15 cellular contexts compared by ENCODE assay signal in the genomic region with DNA sequence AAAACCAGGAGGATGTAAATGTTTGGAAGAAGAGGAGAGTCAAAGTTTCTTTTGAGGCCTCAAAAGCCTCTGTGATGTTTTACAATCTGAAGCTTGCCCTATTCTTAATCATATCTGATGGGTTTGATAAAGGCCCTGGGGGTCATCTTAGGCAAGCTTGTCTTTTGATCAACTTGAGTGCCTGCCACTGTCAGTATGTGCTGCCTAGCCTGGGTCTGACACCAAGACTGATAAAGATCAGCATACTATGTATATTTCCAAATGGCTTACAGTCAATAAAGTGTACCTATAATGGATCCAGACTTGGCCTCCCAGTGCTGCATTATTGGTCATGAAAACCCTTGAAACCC. TPM values are rescaled to one million over a fixed set of nuclear protein-coding genes. Genes with fewer than 3 reads are reported as not detected.
DNase-seq lines count a peak whose midpoint lies in the region; ATAC-seq and TF ChIP-seq lines count a peak whose summit lies in the region.
"Had no signal": no experiment of that assay in that cellular context is flagged by ENCODE, and none has a peak within 500 bp of the region (broad histone marks: within the 10 kb centered on the region; RNA-seq: fewer than 3 reads in every experiment).

No MANE protein-coding gene starts in this region.

- H3K4me2 ChIP-seq in Loucy (ENCODE audit: low read depth, low read length, poor library complexity, severe bottlenecking): peak overlapping the region; percentile 59

- peak overlapping the region; percentile 99 for H3K27ac ChIP-seq in epithelial cell of prostate
- H3K27ac ChIP-seq in upper lobe of right lung: peak overlapping the region; percentile 55
- H3K27ac ChIP-seq: sigmoid colon had no signal

- CTCF ChIA-PET in activated CD4-positive, alpha-beta memory T cell treated with anti-CD3 and anti-CD28 coated beads, Interleukin-2, amount 10 ng/mL, durations not matched to agents 7 days and 5 days (lab: Charles Lee): interaction anchor here (2.4 kb wide), 1 partner anchor 17 kb away, joined by 10 read pairs; no protein-coding TSS in a partner anchor
- CTCF ChIA-PET in activated CD4-positive, alpha-beta memory T cell treated with anti-CD3 and anti-CD28 coated beads for 36 hours (lab: Charles Lee): interaction anchor here (1.4 kb wide), 1 partner anchor 16 kb away, joined by 4 read pairs; no protein-coding TSS in a partner anchor

- no peaks in the 10 kb centered on the region for H3K79me2 ChIP-seq in Loucy (ENCODE audit: insufficient read depth, low read length)

- H3F3A ChIP-seq in Loucy (ENCODE audit: low read depth): no peaks in the 10 kb centered on the region

- H3K9me3 Mint-ChIP-seq in activated CD4-positive, alpha-beta memory T cell treated with anti-CD3 and anti-CD28 coated beads, Interleukin-2, amount 10 ng/mL, durations not matched to agents 7 days and 5 days: no peaks in the 10 kb centered on the region
- H3K9me3 Mint-ChIP-seq in activated CD4-positive, alpha-beta memory T cell treated with anti-CD3 and anti-CD28 coated beads for 36 hours: no peaks in the 10 kb centered on the region
- H3K9me3 Mint-ChIP-seq: nephron had no signal

- POLR2A ChIA-PET in activated CD4-positive, alpha-beta memory T cell treated with anti-CD3 and anti-CD28 coated beads, Interleukin-2, amount 10 ng/mL, durations not matched to agents 7 days and 5 days (lab: Charles Lee): interaction anchor here (1.8 kb wide), 1 partner anchor 16 kb away, joined by 7 read pairs; no protein-coding TSS in a partner anchor
- POLR2A ChIA-PET in activated CD4-positive, alpha-beta memory T cell treated with anti-CD3 and anti-CD28 coated beads for 36 hours (lab: Charles Lee): no interaction called here

- no peaks in the 10 kb centered on the region for H3K9me2 ChIP-seq in Loucy (replicated peaks; ENCODE audit: low read depth, low read length)

- H3K36me3 ChIP-seq in Loucy (ENCODE audit: insufficient read depth, low read length) (no peaks in the 10 kb centered on the region), upper lobe of right lung (no peaks in the 10 kb centered on the region)
- H3K36me3 ChIP-seq: sigmoid colon had no signal

- TF ChIP-seq CTCF in Loucy (conservative IDR thresholded peaks at IDR 0.05; ENCODE audit: low read length): no peak
- no peak for TF ChIP-seq CTCF in upper lobe of right lung (IDR thresholded peaks at IDR 0.05)

- H3K27ac Mint-ChIP-seq in activated CD4-positive, alpha-beta memory T cell treated with anti-CD3 and anti-CD28 coated beads, Interleukin-2, amount 10 ng/mL, durations not matched to agents 7 days and 5 days: peak overlapping the region; percentile 33
- H3K27ac Mint-ChIP-seq in activated CD4-positive, alpha-beta memory T cell treated with anti-CD3 and anti-CD28 coated beads for 36 hours: no peak overlapping the region

- H3K9me3 ChIP-seq in Loucy (ENCODE audit: insufficient read depth, low read depth, low read length): no peaks in the 10 kb centered on the region
- H3K9me3 ChIP-seq in upper lobe of right lung: no peaks in the 10 kb centered on the region
- H3K9me3 ChIP-seq: sigmoid colon had no signal

- no peak for DNase-seq in activated CD4-positive, alpha-beta memory T cell treated with anti-CD3 and anti-CD28 coated beads, Interleukin-2, amount 10 ng/mL, durations not matched to agents 7 days and 5 days
- DNase-seq in activated CD4-positive, alpha-beta memory T cell treated with anti-CD3 and anti-CD28 coated beads for 36 hours: no peak
- DNase-seq in epithelial cell of prostate (ENCODE audit: low read depth, low spot score) (no peak), upper lobe of right lung (no peak), KBM-7 (no peak)
- no peak for DNase-seq in central memory CD4-positive, alpha-beta T cell
- DNase-seq: ACHN; amniotic stem cell; effector memory CD4-positive, alpha-beta T cell; NCI-H524; sigmoid colon had no signal

- ATAC-seq in upper lobe of right lung (no peak), HG03378 (IDR thresholded peaks at IDR 0.05; ENCODE audit: unreplicated experiment) (no peak)
- ATAC-seq: Right ventricle myocardium inferior had no signal

- peaks cover 24% of the 10 kb centered on the region for H3K27me3 Mint-ChIP-seq in activated CD4-positive, alpha-beta memory T cell treated with anti-CD3 and anti-CD28 coated beads, Interleukin-2, amount 10 ng/mL, durations not matched to agents 7 days and 5 days
- H3K27me3 Mint-ChIP-seq in activated CD4-positive, alpha-beta memory T cell treated with anti-CD3 and anti-CD28 coated beads for 36 hours: peaks cover 7% of the 10 kb centered on the region

- no peak overlapping the region for H3K4me3 Mint-ChIP-seq in activated CD4-positive, alpha-beta memory T cell treated with anti-CD3 and anti-CD28 coated beads, Interleukin-2, amount 10 ng/mL, durations not matched to agents 7 days and 5 days
- H3K4me3 Mint-ChIP-seq in activated CD4-positive, alpha-beta memory T cell treated with anti-CD3 and anti-CD28 coated beads for 36 hours: no peak overlapping the region
- H3K4me3 Mint-ChIP-seq: nephron had no signal

- H2AFZ ChIP-seq in Loucy (ENCODE audit: low read length): peak overlapping the region; percentile 81

- peaks cover 15% of the 10 kb centered on the region for H3K4me1 ChIP-seq in Loucy (ENCODE audit: insufficient read depth, low read length, poor library complexity, severe bottlenecking)
- peaks cover 14% of the 10 kb centered on the region for H3K4me1 ChIP-seq in upper lobe of right lung
- H3K4me1 ChIP-seq: sigmoid colon had no signal

- H3K4me3 ChIP-seq in Loucy (ENCODE audit: low read length, poor library complexity, severe bottlenecking): peak overlapping the region; percentile 18
- no peak overlapping the region for H3K4me3 ChIP-seq in upper lobe of right lung
- H3K4me3 ChIP-seq: sigmoid colon had no signal

- no peak overlapping the region for H3K9ac ChIP-seq in Loucy (ENCODE audit: low read depth, low read length, poor library complexity, severe bottlenecking)

- intact Hi-C loops in activated CD4-positive, alpha-beta memory T cell treated with anti-CD3 and anti-CD28 coated beads for 36 hours (cut with micrococcal nuclease): no loop called here
- intact Hi-C loops in upper lobe of right lung (cut with DNase I): no loop called here

- in situ Hi-C loops in KBM-7 (cut with MboI; ENCODE audit: low pct_unique_long_range_greater_than_20kb, low sequenced_read_pairs): no loop called here

- H3K27me3 ChIP-seq in Loucy (ENCODE audit: insufficient read depth, low read length, poor library complexity, severe bottlenecking) (no peaks in the 10 kb centered on the region), upper lobe of right lung (no peaks in the 10 kb centered on the region)
- H3K27me3 ChIP-seq: sigmoid colon had no signal

- no peaks in the 10 kb centered on the region for H4K20me1 ChIP-seq in Loucy (ENCODE audit: insufficient read depth, low read length, poor library complexity, severe bottlenecking)

- H3K4me1 Mint-ChIP-seq in activated CD4-positive, alpha-beta memory T cell treated with anti-CD3 and anti-CD28 coated beads, Interleukin-2, amount 10 ng/mL, durations not matched to agents 7 days and 5 days: peaks cover 15% of the 10 kb centered on the region
- H3K4me1 Mint-ChIP-seq in activated CD4-positive, alpha-beta memory T cell treated with anti-CD3 and anti-CD28 coated beads for 36 hours (ENCODE audit: low read depth): peaks cover 14% of the 10 kb centered on the region

- peaks cover 2% of the 10 kb centered on the region for H3K36me3 Mint-ChIP-seq in activated CD4-positive, alpha-beta memory T cell treated with anti-CD3 and anti-CD28 coated beads, Interleukin-2, amount 10 ng/mL, durations not matched to agents 7 days and 5 days (ENCODE audit: low read depth)
- no peaks in the 10 kb centered on the region for H3K36me3 Mint-ChIP-seq in activated CD4-positive, alpha-beta memory T cell treated with anti-CD3 and anti-CD28 coated beads for 36 hours

RNA-seq across cellular contexts. Expression of gene EHF, which starts 12.7 kb away (rescaled TPM):
- not detected for total RNA-seq in activated CD4-positive, alpha-beta memory T cell treated with anti-CD3 and anti-CD28 coated beads, Interleukin-2, amount 10 ng/mL, durations not matched to agents 7 days and 5 days
- total RNA-seq in activated CD4-positive, alpha-beta memory T cell treated with anti-CD3 and anti-CD28 coated beads for 36 hours: not detected
- total RNA-seq in upper lobe of right lung: 36.4 TPM

Comparison
In these comparisons a context has a peak if more than half of its experiments do, and no peak if none do; other contexts are left out.
1. RNA of gene EHF, which starts 12.7 kb away (total RNA-seq): 36.4 TPM in upper lobe of right lung (single experiment); not detected in activated CD4-positive, alpha-beta memory T cell treated with anti-CD3 and anti-CD28 coated beads, Interleukin-2, amount 10 ng/mL, durations not matched to agents 7 days and 5 days and not detected in activated CD4-positive, alpha-beta memory T cell treated with anti-CD3 and anti-CD28 coated beads for 36 hours; every median in the first group is over 10 times any median in the second.